Comparison of ENCODE assay signal across 14 cellular contexts in genomic region chr2:161116463-161116960, GRCh38.
"Had no signal": no experiment of that assay in that cellular context is flagged by ENCODE, and none has a peak within 500 bp of the region (broad histone marks: within the 10 kb centered on the region; RNA-seq: fewer than 3 reads in every experiment).

No MANE protein-coding gene starts in this region.

- ATAC-seq: activated CD4-positive, alpha-beta T cell treated with anti-CD3 and anti-CD28 coated beads for 36 hours; gastroesophageal sphincter; psoas muscle; sciatic nerve had no signal

- DNase-seq: activated CD4-positive, alpha-beta memory T cell treated with anti-CD3 and anti-CD28 coated beads for 36 hours; activated CD4-positive, alpha-beta T cell treated with anti-CD3 and anti-CD28 coated beads for 36 hours; activated naive CD4-positive, alpha-beta T cell treated with anti-CD3 and anti-CD28 coated beads, Interleukin-2, amount 50 U/mL, for 16 hours; activated T-cell treated with anti-CD3 and anti-CD28 coated beads, Interleukin-2, amount 50 U/mL, for 24 hours; dermis blood vessel endothelial cell; endodermal cell; midbrain; psoas muscle; spleen; stimulated activated CD4-positive, alpha-beta T cell treated with anti-CD3 and anti-CD28 coated beads, Interleukin-1b, Interleukin-23, amount 100 ng/mL, for 48 hours; WERI-Rb-1 had no signal

- H3K4me3 ChIP-seq: gastroesophageal sphincter, lung, psoas muscle, spleen had no signal

- H3K9me3 ChIP-seq: gastroesophageal sphincter, psoas muscle, spleen had no signal

- H3K36me3 ChIP-seq: gastroesophageal sphincter, spleen, WERI-Rb-1 had no signal

- H3K27ac ChIP-seq: gastroesophageal sphincter, psoas muscle, spleen, WERI-Rb-1 had no signal

- H3K4me1 ChIP-seq: psoas muscle had no signal

- H3K27me3 ChIP-seq: gastroesophageal sphincter, spleen had no signal
